In the genomic region with DNA sequence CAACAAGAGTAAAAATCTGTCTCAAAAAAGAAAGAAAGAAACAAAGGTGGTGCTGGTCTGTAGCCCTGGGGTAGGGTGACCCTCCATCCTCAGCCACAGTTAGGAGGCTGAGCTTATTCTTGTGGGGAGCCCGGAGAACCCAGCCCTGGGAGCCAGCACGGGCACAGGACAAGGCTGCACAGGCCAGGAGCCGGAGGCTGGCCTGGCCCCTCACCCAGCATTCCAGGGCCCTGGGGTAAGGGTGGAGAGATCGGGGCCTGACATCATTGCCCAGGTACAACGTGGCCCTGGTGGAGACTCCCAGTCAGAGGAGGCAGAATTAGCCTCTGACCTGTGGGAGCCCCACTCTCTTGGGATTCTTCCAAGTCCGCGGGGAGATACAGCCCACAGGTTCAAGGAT, we compare ENCODE assay signal across 1 cellular context.
TF ChIP-seq lines count a peak whose summit lies in the region.

No MANE protein-coding gene starts in this region.

TF ChIP-seq in HepG2, 621 proteins besides CTCF, POLR2A, EP300 and RAD21:
- TF ChIP-seq, protein P1, sequence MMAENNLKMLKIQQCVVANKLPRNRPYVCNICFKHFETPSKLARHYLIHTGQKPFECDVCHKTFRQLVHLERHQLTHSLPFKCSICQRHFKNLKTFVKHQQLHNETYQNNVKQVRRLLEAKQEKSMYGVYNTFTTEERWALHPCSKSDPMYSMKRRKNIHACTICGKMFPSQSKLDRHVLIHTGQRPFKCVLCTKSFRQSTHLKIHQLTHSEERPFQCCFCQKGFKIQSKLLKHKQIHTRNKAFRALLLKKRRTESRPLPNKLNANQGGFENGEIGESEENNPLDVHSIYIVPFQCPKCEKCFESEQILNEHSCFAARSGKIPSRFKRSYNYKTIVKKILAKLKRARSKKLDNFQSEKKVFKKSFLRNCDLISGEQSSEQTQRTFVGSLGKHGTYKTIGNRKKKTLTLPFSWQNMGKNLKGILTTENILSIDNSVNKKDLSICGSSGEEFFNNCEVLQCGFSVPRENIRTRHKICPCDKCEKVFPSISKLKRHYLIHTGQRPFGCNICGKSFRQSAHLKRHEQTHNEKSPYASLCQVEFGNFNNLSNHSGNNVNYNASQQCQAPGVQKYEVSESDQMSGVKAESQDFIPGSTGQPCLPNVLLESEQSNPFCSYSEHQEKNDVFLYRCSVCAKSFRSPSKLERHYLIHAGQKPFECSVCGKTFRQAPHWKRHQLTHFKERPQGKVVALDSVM (CRISPR knock-in tag; IDR thresholded peaks at IDR 0.05): peak; percentile 39; the same call in 1 of the 2 replicates
- TF ChIP-seq, protein P2, sequence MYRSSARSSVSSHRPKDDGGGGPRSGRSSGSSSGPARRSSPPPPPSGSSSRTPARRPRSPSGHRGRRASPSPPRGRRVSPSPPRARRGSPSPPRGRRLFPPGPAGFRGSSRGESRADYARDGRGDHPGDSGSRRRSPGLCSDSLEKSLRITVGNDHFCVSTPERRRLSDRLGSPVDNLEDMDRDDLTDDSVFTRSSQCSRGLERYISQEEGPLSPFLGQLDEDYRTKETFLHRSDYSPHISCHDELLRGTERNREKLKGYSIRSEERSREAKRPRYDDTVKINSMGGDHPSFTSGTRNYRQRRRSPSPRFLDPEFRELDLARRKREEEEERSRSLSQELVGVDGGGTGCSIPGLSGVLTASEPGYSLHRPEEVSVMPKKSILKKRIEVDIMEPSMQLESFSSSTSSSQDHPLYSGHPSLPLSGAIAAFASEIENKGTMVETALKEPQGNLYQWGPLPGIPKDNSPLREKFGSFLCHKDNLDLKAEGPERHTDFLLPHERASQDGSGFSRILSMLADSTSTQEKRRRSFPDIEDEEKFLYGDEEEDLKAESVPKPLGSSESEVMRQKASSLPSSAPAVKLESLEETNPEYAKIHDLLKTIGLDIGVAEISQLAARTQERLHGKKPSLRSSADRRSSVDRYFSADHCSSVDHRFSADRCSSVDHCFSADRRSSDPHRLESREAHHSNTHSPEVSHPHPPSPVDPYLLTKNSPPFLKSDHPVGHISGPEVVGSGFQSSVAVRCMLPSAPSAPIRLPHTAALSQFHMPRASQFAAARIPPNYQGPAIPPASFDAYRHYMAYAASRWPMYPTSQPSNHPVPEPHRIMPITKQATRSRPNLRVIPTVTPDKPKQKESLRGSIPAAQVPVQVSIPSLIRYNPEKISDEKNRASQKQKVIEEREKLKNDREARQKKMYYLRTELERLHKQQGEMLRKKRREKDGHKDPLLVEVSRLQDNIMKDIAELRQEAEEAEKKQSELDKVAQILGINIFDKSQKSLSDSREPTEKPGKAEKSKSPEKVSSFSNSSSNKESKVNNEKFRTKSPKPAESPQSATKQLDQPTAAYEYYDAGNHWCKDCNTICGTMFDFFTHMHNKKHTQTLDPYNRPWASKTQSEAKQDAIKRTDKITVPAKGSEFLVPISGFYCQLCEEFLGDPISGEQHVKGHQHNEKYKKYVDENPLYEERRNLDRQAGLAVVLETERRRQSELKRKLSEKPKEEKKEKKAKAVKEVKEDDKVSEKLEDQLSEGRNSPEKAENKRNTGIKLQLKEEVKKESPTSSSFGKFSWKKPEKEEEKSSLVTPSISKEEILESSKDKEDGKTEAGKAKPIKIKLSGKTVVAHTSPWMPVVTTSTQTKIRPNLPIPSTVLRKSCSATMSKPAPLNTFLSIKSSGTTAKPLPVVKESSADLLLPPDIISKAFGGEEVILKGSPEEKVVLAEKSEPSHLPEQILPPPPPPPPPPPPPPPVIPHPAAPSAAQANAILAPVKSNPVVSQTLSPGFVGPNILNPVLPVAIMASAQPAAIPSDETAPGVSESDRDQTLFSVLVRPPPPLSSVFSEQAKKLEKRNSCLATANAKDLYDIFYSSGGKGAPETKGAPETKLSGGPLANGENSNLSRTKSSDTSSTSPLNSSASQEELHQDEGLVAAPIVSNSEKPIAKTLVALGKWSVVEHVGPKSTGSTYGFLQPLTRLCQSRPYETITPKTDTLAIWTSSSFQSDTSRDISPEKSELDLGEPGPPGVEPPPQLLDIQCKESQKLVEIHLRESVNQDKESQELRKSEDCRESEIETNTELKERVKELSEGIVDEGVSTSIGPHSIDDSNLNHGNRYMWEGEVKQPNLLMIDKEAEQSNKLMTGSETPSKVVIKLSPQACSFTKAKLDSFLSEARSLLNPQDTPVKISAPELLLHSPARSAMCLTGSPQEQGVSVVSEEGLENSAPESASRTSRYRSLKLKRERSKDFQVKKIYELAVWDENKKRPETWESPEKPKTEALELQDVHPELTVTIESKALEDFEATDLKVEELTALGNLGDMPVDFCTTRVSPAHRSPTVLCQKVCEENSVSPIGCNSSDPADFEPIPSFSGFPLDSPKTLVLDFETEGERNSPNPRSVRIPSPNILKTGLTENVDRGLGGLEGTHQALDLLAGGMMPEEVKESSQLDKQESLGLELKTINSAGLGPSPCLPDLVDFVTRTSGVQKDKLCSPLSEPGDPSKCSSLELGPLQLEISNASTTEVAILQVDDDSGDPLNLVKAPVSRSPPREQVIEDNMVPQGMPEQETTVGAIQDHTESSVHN (CRISPR knock-in tag; IDR thresholded peaks at IDR 0.05): no peak
